In genomic region chr4:41814565-41814964, GRCh38 we compare ENCODE assay signal across 1 cellular context.
TF ChIP-seq lines count a peak whose summit lies in the region.

No MANE protein-coding gene starts in this region.

TF ChIP-seq in HepG2, 621 proteins besides CTCF, POLR2A, EP300 and RAD21 (continued from another document):
- TF ChIP-seq HOMEZ (CRISPR knock-in tag; IDR thresholded peaks at IDR 0.05; ENCODE audit: low read depth), result no peak
- TF ChIP-seq REST (IDR thresholded peaks at IDR 0.05; ENCODE audit: borderline replicate concordance in 1 of 2, low read depth in 1 of 2, low read length in 2 of 2), result no peak
- TF ChIP-seq E2F5 (CRISPR knock-in tag; conservative IDR thresholded peaks at IDR 0.05), result no peak
- no peak for TF ChIP-seq ZNF274 (CRISPR knock-in tag; IDR thresholded peaks at IDR 0.05)
- TF ChIP-seq KAT7 (CRISPR knock-in tag; IDR thresholded peaks at IDR 0.05; ENCODE audit: borderline replicate concordance), result no peak
- TF ChIP-seq CREBL2 (CRISPR knock-in tag; IDR thresholded peaks at IDR 0.05; ENCODE audit: borderline replicate concordance), result no peak
- no peak for TF ChIP-seq SNRNP70 (IDR thresholded peaks at IDR 0.05; ENCODE audit: low read depth, low read length)
- no peak for TF ChIP-seq MEIS2 (CRISPR knock-in tag; IDR thresholded peaks at IDR 0.05)
- no peak for TF ChIP-seq ZNF646 (CRISPR knock-in tag; IDR thresholded peaks at IDR 0.05)
- TF ChIP-seq SMARCE1 (IDR thresholded peaks at IDR 0.05; ENCODE audit: borderline replicate concordance), result no peak
- TF ChIP-seq TFDP1 (CRISPR knock-in tag; IDR thresholded peaks at IDR 0.05; ENCODE audit: borderline replicate concordance), result no peak
- TF ChIP-seq CENPBD1 (CRISPR knock-in tag; IDR thresholded peaks at IDR 0.05; ENCODE audit: borderline replicate concordance, low read depth), result no peak
